1 cellular context compared by ENCODE assay signal in the genomic region with DNA sequence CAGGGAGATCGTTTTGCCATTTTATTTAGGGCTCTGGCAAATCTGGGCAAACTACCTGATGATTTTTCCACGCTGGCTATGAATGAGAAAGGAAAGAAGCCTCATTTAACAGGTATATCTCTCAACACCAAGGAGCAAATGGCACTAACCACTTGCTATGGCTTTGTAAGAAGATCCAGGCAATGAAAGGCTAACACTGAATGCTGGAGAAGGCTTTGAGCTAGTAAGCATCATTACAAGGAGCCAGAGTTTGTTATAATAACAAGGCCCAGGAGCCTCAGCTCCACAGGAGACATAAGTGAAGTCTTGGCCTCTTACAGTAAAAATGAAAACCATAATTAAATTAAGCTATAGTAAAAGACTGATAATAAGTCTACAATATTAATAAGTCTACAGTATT.
TF ChIP-seq lines count a peak whose summit lies in the region.

No MANE protein-coding gene starts in this region.

TF ChIP-seq in WTC11, 78 proteins besides CTCF, POLR2A, EP300 and RAD21 (continued from another document):
- no peak for TF ChIP-seq ZNF219 (CRISPR knock-in tag; IDR thresholded peaks at IDR 0.05; ENCODE audit: borderline replicate concordance)
